Comparison of ENCODE assay signal across 17 cellular contexts in the genomic region with DNA sequence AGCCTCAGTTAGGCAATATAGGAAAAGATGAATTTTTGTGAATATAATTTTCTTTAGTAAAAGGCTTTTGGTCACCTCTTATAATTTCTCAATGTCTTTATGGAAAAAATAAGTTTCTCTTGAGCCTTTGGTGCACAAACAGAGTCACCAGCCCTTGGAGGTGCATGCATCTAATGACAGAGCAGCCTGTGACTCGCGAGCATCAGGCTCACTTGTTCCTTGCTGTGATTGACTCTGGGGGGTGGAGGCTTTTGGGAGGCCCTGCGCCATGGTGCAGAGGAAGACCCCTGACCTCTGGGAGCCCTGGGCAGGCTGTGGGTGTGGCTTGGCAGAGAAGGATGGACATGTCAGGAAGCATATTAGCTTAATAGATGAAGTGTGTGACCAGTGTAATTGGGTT.
DNase-seq lines count a peak whose midpoint lies in the region; ATAC-seq lines count a peak whose summit lies in the region.
"Had no signal": no experiment of that assay in that cellular context is flagged by ENCODE, and none has a peak within 500 bp of the region (broad histone marks: within the 10 kb centered on the region; RNA-seq: fewer than 3 reads in every experiment).

No MANE protein-coding gene starts in this region.

- H3K14ac ChIP-seq in neuronal stem cell (ENCODE audit: low read length), result no peak overlapping the region

- peak; percentile 16 for DNase-seq in stimulated activated CD4-positive, alpha-beta T cell treated with anti-CD3 and anti-CD28 coated beads, Interleukin-2, amount 100 ng/mL, for 4 hours (ENCODE audit: low read depth)
- DNase-seq in stimulated activated CD4-positive, alpha-beta T cell treated with anti-CD3 and anti-CD28 coated beads, Interleukin-12 subunit alpha, Interleukin-12 subunit beta, amount 100 ng/mL, for 4 hours, result no peak
- DNase-seq in activated CD4-positive, alpha-beta memory T cell treated with anti-CD3 and anti-CD28 coated beads, Interleukin-2, amount 10 ng/mL, durations not matched to agents 7 days and 5 days, result no peak
- no peak for DNase-seq in activated naive CD8-positive, alpha-beta T cell treated with anti-CD3 and anti-CD28 coated beads, Interleukin-2, amount 50 U/mL, for 24 hours
- DNase-seq in NCI-H69 (lab: John Stamatoyannopoulos, UW), result no peak
- no peak for DNase-seq in neuronal stem cell (ENCODE audit: low spot score)
- DNase-seq: COR-L47, hypothalamus, NCI-H1436, PC-3, uterus had no signal

- no peak overlapping the region for H4K8ac ChIP-seq in neuronal stem cell (ENCODE audit: low read depth, low read length)

- peak; percentile 59 for ATAC-seq in activated naive CD8-positive, alpha-beta T cell treated with anti-CD3 and anti-CD28 coated beads, Interleukin-2, amount 50 U/mL, for 24 hours
- no peak for ATAC-seq in GM18909 (IDR thresholded peaks at IDR 0.05; ENCODE audit: poor library complexity, unreplicated experiment)
- ATAC-seq: GM23338, PC-3 had no signal

- H3K27me3 ChIP-seq in neuronal stem cell (ENCODE audit: control insufficient read depth in 3 of 3, insufficient read depth in 3 of 3, low read depth in 1 of 3, low read length in 3 of 3), result no peaks in the 10 kb centered on the region
- H3K27me3 ChIP-seq: uterus had no signal

- peaks cover 76% of the 10 kb centered on the region for H3K4me1 Mint-ChIP-seq in activated CD4-positive, alpha-beta memory T cell treated with anti-CD3 and anti-CD28 coated beads, Interleukin-2, amount 10 ng/mL, durations not matched to agents 7 days and 5 days
- H3K4me1 Mint-ChIP-seq in activated naive CD8-positive, alpha-beta T cell treated with anti-CD3 and anti-CD28 coated beads, Interleukin-2, amount 50 U/mL, for 24 hours, result peaks cover 81% of the 10 kb centered on the region
- peaks cover 87% of the 10 kb centered on the region for H3K4me1 Mint-ChIP-seq in stimulated activated naive CD8-positive, alpha-beta T cell treated with anti-CD3 and anti-CD28 coated beads, Interleukin-15, Interleukin-2, amounts not matched to agents 100 ng/mL and 50 ng/mL, for 24 hours (ENCODE audit: low read depth)
- H3K4me1 Mint-ChIP-seq: brain, GM23338, neural crest cell had no signal

- POLR2A ChIA-PET in activated CD4-positive, alpha-beta memory T cell treated with anti-CD3 and anti-CD28 coated beads, Interleukin-2, amount 10 ng/mL, durations not matched to agents 7 days and 5 days (lab: Charles Lee), result interaction anchor here (1.1 kb wide), 1 partner anchor 9 kb away, joined by 3 read pairs; no protein-coding TSS in a partner anchor

- no peak overlapping the region for H3K4me3 Mint-ChIP-seq in activated CD4-positive, alpha-beta memory T cell treated with anti-CD3 and anti-CD28 coated beads, Interleukin-2, amount 10 ng/mL, durations not matched to agents 7 days and 5 days
- H3K4me3 Mint-ChIP-seq in activated naive CD8-positive, alpha-beta T cell treated with anti-CD3 and anti-CD28 coated beads, Interleukin-2, amount 50 U/mL, for 24 hours, result no peak overlapping the region
- H3K4me3 Mint-ChIP-seq in stimulated activated naive CD8-positive, alpha-beta T cell treated with anti-CD3 and anti-CD28 coated beads, Interleukin-15, Interleukin-2, amounts not matched to agents 100 ng/mL and 50 ng/mL, for 24 hours, result no peak overlapping the region
- H3K4me3 Mint-ChIP-seq: brain, GM23338, neural crest cell had no signal

- H3K23ac ChIP-seq in neuronal stem cell (ENCODE audit: low read depth, low read length, poor library complexity), result no peak overlapping the region

- no peak overlapping the region for H3K4me3 ChIP-seq in neuronal stem cell (ENCODE audit: low read length in 2 of 2)
- H3K4me3 ChIP-seq: coronary artery, GM23338, uterus had no signal

- H2AFZ ChIP-seq in neuronal stem cell (ENCODE audit: low read length), result no peak overlapping the region

- no peak overlapping the region for H3K18ac ChIP-seq in neuronal stem cell (ENCODE audit: low read length)

- CTCF ChIA-PET in activated CD4-positive, alpha-beta memory T cell treated with anti-CD3 and anti-CD28 coated beads, Interleukin-2, amount 10 ng/mL, durations not matched to agents 7 days and 5 days (lab: Charles Lee), result no interaction called here

- no peak overlapping the region for H3K4me2 ChIP-seq in neuronal stem cell (ENCODE audit: insufficient read depth, low read length, poor library complexity, severe bottlenecking)
- H3K4me2 ChIP-seq: GM23338 had no signal

- H3K9me3 Mint-ChIP-seq in activated CD4-positive, alpha-beta memory T cell treated with anti-CD3 and anti-CD28 coated beads, Interleukin-2, amount 10 ng/mL, durations not matched to agents 7 days and 5 days, result no peaks in the 10 kb centered on the region
- H3K9me3 Mint-ChIP-seq in activated naive CD8-positive, alpha-beta T cell treated with anti-CD3 and anti-CD28 coated beads, Interleukin-2, amount 50 U/mL, for 24 hours, result no peaks in the 10 kb centered on the region
- H3K9me3 Mint-ChIP-seq in stimulated activated naive CD8-positive, alpha-beta T cell treated with anti-CD3 and anti-CD28 coated beads, Interleukin-15, Interleukin-2, amounts not matched to agents 100 ng/mL and 50 ng/mL, for 24 hours, result no peaks in the 10 kb centered on the region
- H3K9me3 Mint-ChIP-seq: GM23338, neural crest cell had no signal

- no peak overlapping the region for H3K9ac ChIP-seq in neuronal stem cell (ENCODE audit: low read depth, low read length, poor library complexity)

- H3K4ac ChIP-seq in neuronal stem cell (ENCODE audit: low read length), result no peak overlapping the region

- H3K27me3 Mint-ChIP-seq in activated CD4-positive, alpha-beta memory T cell treated with anti-CD3 and anti-CD28 coated beads, Interleukin-2, amount 10 ng/mL, durations not matched to agents 7 days and 5 days, result no peaks in the 10 kb centered on the region
- H3K27me3 Mint-ChIP-seq in activated naive CD8-positive, alpha-beta T cell treated with anti-CD3 and anti-CD28 coated beads, Interleukin-2, amount 50 U/mL, for 24 hours, result no peaks in the 10 kb centered on the region
- H3K27me3 Mint-ChIP-seq in stimulated activated naive CD8-positive, alpha-beta T cell treated with anti-CD3 and anti-CD28 coated beads, Interleukin-15, Interleukin-2, amounts not matched to agents 100 ng/mL and 50 ng/mL, for 24 hours, result no peaks in the 10 kb centered on the region
- H3K27me3 Mint-ChIP-seq: brain had no signal

- H2BK120ac ChIP-seq in neuronal stem cell (ENCODE audit: low read depth, low read length), result no peak overlapping the region

- no peak overlapping the region for H2BK5ac ChIP-seq in neuronal stem cell (ENCODE audit: low read length)

- no peak overlapping the region for H2BK15ac ChIP-seq in neuronal stem cell (ENCODE audit: low read length)

- H3K27ac Mint-ChIP-seq in activated CD4-positive, alpha-beta memory T cell treated with anti-CD3 and anti-CD28 coated beads, Interleukin-2, amount 10 ng/mL, durations not matched to agents 7 days and 5 days, result peak overlapping the region; percentile 95
- H3K27ac Mint-ChIP-seq in activated naive CD8-positive, alpha-beta T cell treated with anti-CD3 and anti-CD28 coated beads, Interleukin-2, amount 50 U/mL, for 24 hours, result peak overlapping the region; percentile 98
- peak overlapping the region; percentile 100 for H3K27ac Mint-ChIP-seq in stimulated activated naive CD8-positive, alpha-beta T cell treated with anti-CD3 and anti-CD28 coated beads, Interleukin-15, Interleukin-2, amounts not matched to agents 100 ng/mL and 50 ng/mL, for 24 hours
- H3K27ac Mint-ChIP-seq: brain, GM23338 had no signal

- no peaks in the 10 kb centered on the region for H3K79me1 ChIP-seq in neuronal stem cell (ENCODE audit: low read depth, low read length)

- no peak overlapping the region for H3K27ac ChIP-seq in neuronal stem cell (replicated peaks; ENCODE audit: low read length)
- H3K27ac ChIP-seq: coronary artery, uterus had no signal

- WGBS in neuronal stem cell (ENCODE audit: extremely low coverage in 2 of 2, insufficient read length in 2 of 2, insufficient replicate concordance in 1 of 2), 2 donors, result no CpG with 5 or more reads among the region's 3 CpGs

- H3K9me3 ChIP-seq in neuronal stem cell (replicated peaks in 1 of 2; ENCODE audit: control insufficient read depth in 2 of 2, insufficient read depth in 1 of 2, low read depth in 1 of 2, low read length in 2 of 2), result no peaks in the 10 kb centered on the region
- H3K9me3 ChIP-seq: uterus had no signal

- H3K36me3 ChIP-seq in neuronal stem cell (replicated peaks in 1 of 2; ENCODE audit: control insufficient read depth in 2 of 2, insufficient read depth in 2 of 2, low read length in 2 of 2), result no peaks in the 10 kb centered on the region
- H3K36me3 ChIP-seq: uterus had no signal

- no peak overlapping the region for H2AK5ac ChIP-seq in neuronal stem cell (ENCODE audit: low read depth, low read length)

- no peaks in the 10 kb centered on the region for H3K4me1 ChIP-seq in neuronal stem cell (ENCODE audit: control insufficient read depth in 2 of 2, insufficient read depth in 1 of 2, low read depth in 1 of 2, low read length in 2 of 2)
- H3K4me1 ChIP-seq: uterus had no signal

- peaks cover 92% of the 10 kb centered on the region for H3K36me3 Mint-ChIP-seq in activated CD4-positive, alpha-beta memory T cell treated with anti-CD3 and anti-CD28 coated beads, Interleukin-2, amount 10 ng/mL, durations not matched to agents 7 days and 5 days (ENCODE audit: low read depth)
- peaks cover 84% of the 10 kb centered on the region for H3K36me3 Mint-ChIP-seq in activated naive CD8-positive, alpha-beta T cell treated with anti-CD3 and anti-CD28 coated beads, Interleukin-2, amount 50 U/mL, for 24 hours (ENCODE audit: low read depth)
- peaks cover 94% of the 10 kb centered on the region for H3K36me3 Mint-ChIP-seq in stimulated activated naive CD8-positive, alpha-beta T cell treated with anti-CD3 and anti-CD28 coated beads, Interleukin-15, Interleukin-2, amounts not matched to agents 100 ng/mL and 50 ng/mL, for 24 hours (ENCODE audit: low read depth)
- H3K36me3 Mint-ChIP-seq: brain had no signal

- H4K91ac ChIP-seq in neuronal stem cell (ENCODE audit: low read depth, low read length, poor library complexity), result no peak overlapping the region

- H2BK12ac ChIP-seq in neuronal stem cell (ENCODE audit: low read length), result no peak overlapping the region
